Comparison of ENCODE assay signal across 10 cellular contexts in genomic region chr1:190436615-190437014, GRCh38. TPM values are rescaled to one million over a fixed set of nuclear protein-coding genes. Genes with fewer than 3 reads are reported as not detected.
DNase-seq lines count a peak whose midpoint lies in the region; FAIRE-seq and TF ChIP-seq lines count a peak whose summit lies in the region.
"Had no signal": no experiment of that assay in that cellular context is flagged by ENCODE, and none has a peak within 500 bp of the region (broad histone marks: within the 10 kb centered on the region; RNA-seq: fewer than 3 reads in every experiment).

No MANE protein-coding gene starts in this region.

- H4K20me1 ChIP-seq in GM23248 (ENCODE audit: insufficient read depth) (no peaks in the 10 kb centered on the region), OCI-LY1 (ENCODE audit: insufficient read depth, low read length) (no peaks in the 10 kb centered on the region)

- H2AFZ ChIP-seq in GM23248 (no peak overlapping the region), OCI-LY1 (ENCODE audit: low read length) (no peak overlapping the region)

- H3K4me1 ChIP-seq in GM23248 (ENCODE audit: insufficient read depth) (no peaks in the 10 kb centered on the region), OCI-LY1 (ENCODE audit: insufficient read depth, low read length, severe bottlenecking) (no peaks in the 10 kb centered on the region), prostate gland (replicated peaks) (no peaks in the 10 kb centered on the region)

- H3K4me2 ChIP-seq in GM23248 (ENCODE audit: unreplicated experiment) (no peak overlapping the region), OCI-LY1 (ENCODE audit: low read length) (no peak overlapping the region)

- H3K9me3 ChIP-seq in GM23248 (ENCODE audit: low read depth) (no peaks in the 10 kb centered on the region), OCI-LY1 (ENCODE audit: low read length) (no peaks in the 10 kb centered on the region), prostate gland (no peaks in the 10 kb centered on the region)

- H3K9me2 ChIP-seq in GM23248 (ENCODE audit: insufficient read depth) (no peaks in the 10 kb centered on the region), OCI-LY1 (ENCODE audit: low read depth, low read length) (no peaks in the 10 kb centered on the region)

- FAIRE-seq in GM12891 (lab: Jason Lieb, UNC): no peak

- no peaks in the 10 kb centered on the region for H3K36me3 ChIP-seq in GM23248 (ENCODE audit: low read depth)
- no peaks in the 10 kb centered on the region for H3K36me3 ChIP-seq in OCI-LY1 (ENCODE audit: insufficient read depth, low read length)
- no peaks in the 10 kb centered on the region for H3K36me3 ChIP-seq in prostate gland

- peak; percentile 1 for DNase-seq in AG08396 (ENCODE audit: low spot score)
- DNase-seq in GM23248: peak; percentile 3
- DNase-seq in epithelial cell of esophagus (ENCODE audit: low read depth): peak; percentile 43
- no peak for DNase-seq in hepatic stellate cell (ENCODE audit: low spot score)
- DNase-seq in prostate gland (ENCODE audit: low spot score): no peak
- DNase-seq in NOMO-1 (lab: John Stamatoyannopoulos, UW; ENCODE audit: unreplicated experiment in 2 of 2): no peak
- no peak for DNase-seq in GM12891 (ENCODE audit: insufficient read length, low spot score)

- TF ChIP-seq CTCF in OCI-LY1 (IDR thresholded peaks at IDR 0.05; ENCODE audit: low read length): peak; percentile 31; the same call in 1 of the 2 replicates
- peak; percentile 35 for TF ChIP-seq CTCF in epithelial cell of esophagus (IDR thresholded peaks at IDR 0.05; ENCODE audit: insufficient read depth, low read depth, low read length, missing control alignments)
- TF ChIP-seq CTCF in prostate gland (IDR thresholded peaks at IDR 0.05): no peak

- no peak overlapping the region for H3K27ac ChIP-seq in GM23248
- no peak overlapping the region for H3K27ac ChIP-seq in OCI-LY1 (ENCODE audit: low read depth, low read length, poor library complexity, severe bottlenecking)
- no peak overlapping the region for H3K27ac ChIP-seq in prostate gland

- intact Hi-C loops in prostate gland (cut with DNase I): no loop called here

- in situ Hi-C loops in GM23248 (cut with MboI): no loop called here

- no peaks in the 10 kb centered on the region for H3K79me2 ChIP-seq in GM23248 (ENCODE audit: insufficient read depth)
- H3K79me2 ChIP-seq in OCI-LY1 (ENCODE audit: insufficient read depth, low read length): no peaks in the 10 kb centered on the region

- no peak for TF ChIP-seq POLR2A in prostate gland (IDR thresholded peaks at IDR 0.05)
- TF ChIP-seq POLR2A in GM12891 (IDR thresholded peaks at IDR 0.05; ENCODE audit: low read depth, low read length): no peak

- H3K27me3 ChIP-seq in GM23248 (replicated peaks; ENCODE audit: insufficient read depth) (no peaks in the 10 kb centered on the region), OCI-LY1 (ENCODE audit: insufficient read depth, low read length) (no peaks in the 10 kb centered on the region), prostate gland (replicated peaks; ENCODE audit: insufficient read depth) (no peaks in the 10 kb centered on the region)

- H3K9ac ChIP-seq in GM23248 (no peak overlapping the region), OCI-LY1 (ENCODE audit: low read length) (no peak overlapping the region)

- H3F3A ChIP-seq in GM23248 (ENCODE audit: insufficient read depth) (no peaks in the 10 kb centered on the region), OCI-LY1 (ENCODE audit: insufficient read depth, low read length) (no peaks in the 10 kb centered on the region)

- WGBS in GM23248 (ENCODE audit: low coverage in 1 of 2, low lambda C conversion rate in 2 of 2, missing lambda C conversion rate in 2 of 2), 2 experiments: 3 to 4% methylated on average over 1 of the region's 1 CpG
- WGBS in prostate gland: 90% methylated on average over 1 of the region's 1 CpG

- H3K4me3 ChIP-seq in GM23248: no peak overlapping the region
- no peak overlapping the region for H3K4me3 ChIP-seq in OCI-LY1 (ENCODE audit: low read depth, low read length, poor library complexity, severe bottlenecking)
- H3K4me3 ChIP-seq in epithelial cell of esophagus (ENCODE audit: low read length): no peak overlapping the region
- no peak overlapping the region for H3K4me3 ChIP-seq in prostate gland

TF ChIP-seq in GM12891, 5 proteins besides CTCF, POLR2A, EP300 and RAD21:
- no peak for TF ChIP-seq POU2F2 (IDR thresholded peaks at IDR 0.05; ENCODE audit: low read depth, low read length)
- TF ChIP-seq PAX5 (IDR thresholded peaks at IDR 0.05; ENCODE audit: insufficient read depth, low read length, severe bottlenecking): no peak
- TF ChIP-seq TAF1 (IDR thresholded peaks at IDR 0.05; ENCODE audit: low read depth, low read length): no peak
- no peak for TF ChIP-seq SPI1 (IDR thresholded peaks at IDR 0.05; ENCODE audit: low read depth, low read length)
- TF ChIP-seq POLR2AphosphoS5 (IDR thresholded peaks at IDR 0.05; ENCODE audit: low read depth, low read length): no peak

RNA-seq across cellular contexts. Expression of gene BRINP3, which starts 41.0 kb away (rescaled TPM):
- not detected in 2 replicates for total RNA-seq in GM23248 (2014; rRNA removed; shearing (Covaris generic))
- polyA plus RNA-seq in GM23248 (2016; fragmentation: Nextera tagmentation; extraction: Ambion mirVana): not detected in 2 replicates
- 10 to 100 TPM in 1 of 2 donors, 1 to 10 TPM in 1; 3.0 to 17.0 TPM for total RNA-seq in prostate gland
- not detected for polyA plus RNA-seq in GM12891 (2012; ENCODE audit: low read depth, missing spikeins)
- total RNA-seq: mononuclear cell had no signal
- polyA plus RNA-seq: IgD-negative memory B cell had no signal

Comparison
In these comparisons a context has a peak if more than half of its experiments do, and no peak if none do; other contexts are left out.
1. DNase-seq: peak in AG08396 (single experiment), GM23248 (single experiment) and epithelial cell of esophagus (single experiment); none in hepatic stellate cell (single experiment), prostate gland (single experiment), NOMO-1 (0 of 2) and GM12891 (single experiment).
2. CTCF ChIP-seq: peak in OCI-LY1 (single experiment) and epithelial cell of esophagus (single experiment); none in prostate gland (0 of 4).